In genomic region chr10:76547352-76547972, GRCh38 we compare ENCODE assay signal across 8 cellular contexts.
A peak's percentile ranks its signal among the peaks of the same experiment; 100 is the strongest.
DNase-seq lines count a peak whose midpoint lies in the region; ATAC-seq and TF ChIP-seq lines count a peak whose summit lies in the region.

No MANE protein-coding gene starts in this region.

- POLR2A ChIA-PET in activated B cell treated with CpG ODN at 0.5 μM for 24 hours (lab: Charles Lee) = no interaction called here

- intact Hi-C loops in natural killer cell (cut with micrococcal nuclease) (no loop called here), activated B cell treated with CpG ODN at 0.5 μM for 24 hours (cut with micrococcal nuclease) (loop anchor here (2.0 to 5.0 kb wide), 2 partner anchors 439 to 1145 kb away; partner anchors contain the start of gene ZNF503), lower leg skin (cut with DNase I; ENCODE audit: low total_unique reads) (no loop called here)

- H3K27me3 Mint-ChIP-seq in natural killer cell (ENCODE audit: low read depth in 2 of 2) = no peaks in the 10 kb centered on the region
- peaks cover 0 to 8% of the 10 kb centered on the region in 2 donors for H3K27me3 Mint-ChIP-seq in natural killer cell treated with Interleukin-12 subunit alpha and Interleukin-12 subunit beta and Interleukin-15 and Interleukin-18, amount 100 ng/mL, for 72 hours
- no peaks in the 10 kb centered on the region for H3K27me3 Mint-ChIP-seq in activated B cell treated with CpG ODN at 0.5 μM for 24 hours
- H3K27me3 Mint-ChIP-seq in effector memory CD8-positive, alpha-beta T cell = no peaks in the 10 kb centered on the region

- no peak overlapping the region for H3K4me3 Mint-ChIP-seq in natural killer cell
- H3K4me3 Mint-ChIP-seq in natural killer cell treated with Interleukin-12 subunit alpha and Interleukin-12 subunit beta and Interleukin-15 and Interleukin-18, amount 100 ng/mL, for 72 hours = no peak overlapping the region
- H3K4me3 Mint-ChIP-seq in activated B cell treated with CpG ODN at 0.5 μM for 24 hours = no peak overlapping the region
- H3K4me3 Mint-ChIP-seq in effector memory CD8-positive, alpha-beta T cell = no peak overlapping the region

- H3K4me3 ChIP-seq in lower leg skin (ENCODE audit: low read depth, poor library complexity, severe bottlenecking) = no peak overlapping the region

- no peaks in the 10 kb centered on the region for H3K36me3 Mint-ChIP-seq in natural killer cell
- H3K36me3 Mint-ChIP-seq in natural killer cell treated with Interleukin-12 subunit alpha and Interleukin-12 subunit beta and Interleukin-15 and Interleukin-18, amount 100 ng/mL, for 72 hours = no peaks in the 10 kb centered on the region
- H3K36me3 Mint-ChIP-seq in activated B cell treated with CpG ODN at 0.5 μM for 24 hours (ENCODE audit: low read depth) = no peaks in the 10 kb centered on the region
- H3K36me3 Mint-ChIP-seq in effector memory CD8-positive, alpha-beta T cell (ENCODE audit: insufficient read depth) = no peaks in the 10 kb centered on the region

- peak; percentile 19 for DNase-seq in natural killer cell
- no peak for DNase-seq in natural killer cell treated with Interleukin-12 subunit alpha and Interleukin-12 subunit beta and Interleukin-15 and Interleukin-18, amount 100 ng/mL, for 72 hours (ENCODE audit: low spot score)
- peak; percentile 78 for DNase-seq in NCI-H2171 treated with DMSO at 0.1 percent for 48 hours (lab: John Stamatoyannopoulos, UW)
- DNase-seq in activated B cell treated with CpG ODN at 0.5 μM for 24 hours = no peak
- peak in 2 of 3 experiments; percentile 6 for DNase-seq in effector memory CD8-positive, alpha-beta T cell
- peak; percentile 85 to 93 for DNase-seq in lower leg skin (ENCODE audit: low spot score in 2 of 2)
- DNase-seq in stimulated activated CD8-positive, alpha-beta memory T cell treated with anti-CD3 and anti-CD28 coated beads, Interleukin-7, amount 100 ng/mL, for 24 hours (ENCODE audit: low read depth) = peak; percentile 4

- 29 to 36% methylated on average over 11 of the region's 11 CpGs for WGBS in lower leg skin, 2 donors

- H3K9me3 Mint-ChIP-seq in natural killer cell = no peaks in the 10 kb centered on the region
- H3K9me3 Mint-ChIP-seq in natural killer cell treated with Interleukin-12 subunit alpha and Interleukin-12 subunit beta and Interleukin-15 and Interleukin-18, amount 100 ng/mL, for 72 hours = no peaks in the 10 kb centered on the region
- H3K9me3 Mint-ChIP-seq in activated B cell treated with CpG ODN at 0.5 μM for 24 hours = no peaks in the 10 kb centered on the region
- peaks cover 0 to 9% of the 10 kb centered on the region in 2 donors for H3K9me3 Mint-ChIP-seq in effector memory CD8-positive, alpha-beta T cell

- H3K4me1 Mint-ChIP-seq in natural killer cell (peaks cover 5 to 7% of the 10 kb centered on the region in 2 donors), activated B cell treated with CpG ODN at 0.5 μM for 24 hours (no peaks in the 10 kb centered on the region)
- peaks cover 0 to 4% of the 10 kb centered on the region in 2 donors for H3K4me1 Mint-ChIP-seq in natural killer cell treated with Interleukin-12 subunit alpha and Interleukin-12 subunit beta and Interleukin-15 and Interleukin-18, amount 100 ng/mL, for 72 hours (ENCODE audit: low read depth in 2 of 2)
- no peaks in the 10 kb centered on the region for H3K4me1 Mint-ChIP-seq in effector memory CD8-positive, alpha-beta T cell (ENCODE audit: low read depth in 2 of 2)

- TF ChIP-seq POLR2A in lower leg skin (IDR thresholded peaks at IDR 0.05) = no peak

- H3K27ac Mint-ChIP-seq in natural killer cell = no peak overlapping the region
- H3K27ac Mint-ChIP-seq in natural killer cell treated with Interleukin-12 subunit alpha and Interleukin-12 subunit beta and Interleukin-15 and Interleukin-18, amount 100 ng/mL, for 72 hours = no peak overlapping the region
- H3K27ac Mint-ChIP-seq in activated B cell treated with CpG ODN at 0.5 μM for 24 hours = no peak overlapping the region
- no peak overlapping the region for H3K27ac Mint-ChIP-seq in effector memory CD8-positive, alpha-beta T cell

- TF ChIP-seq CTCF in natural killer cell (IDR thresholded peaks at IDR 0.05) = peak; percentile 71
- peak; percentile 15 for TF ChIP-seq CTCF in activated B cell treated with CpG ODN at 0.5 μM for 24 hours (IDR thresholded peaks at IDR 0.05)
- TF ChIP-seq CTCF in lower leg skin (IDR thresholded peaks at IDR 0.05) = peak in 1 of 3 donors; percentile 58

- CTCF ChIA-PET in activated B cell treated with CpG ODN at 0.5 μM for 24 hours (lab: Charles Lee) = interaction anchor here (0.8 to 1.5 kb wide), 2 partner anchors 18 to 356 kb away, joined by 3 to 5 read pairs; no protein-coding TSS in a partner anchor

- peak in 1 of 3 donors; percentile 48 for ATAC-seq in natural killer cell
- ATAC-seq in natural killer cell treated with Interleukin-12 subunit alpha and Interleukin-12 subunit beta and Interleukin-15 and Interleukin-18, amount 100 ng/mL, for 72 hours = no peak
- ATAC-seq in HG03139 (IDR thresholded peaks at IDR 0.05; ENCODE audit: unreplicated experiment) = peak; percentile 67
- no peak for ATAC-seq in activated B cell treated with CpG ODN at 0.5 μM for 24 hours (ENCODE audit: low read depth)
- no peak for ATAC-seq in effector memory CD8-positive, alpha-beta T cell (replicated peaks)

Comparison
In these comparisons a context has a peak if more than half of its experiments do, and no peak if none do; other contexts are left out.
1. DNase-seq: peak in natural killer cell (single experiment), NCI-H2171 treated with DMSO at 0.1 percent for 48 hours (single experiment), effector memory CD8-positive, alpha-beta T cell (2 of 3), lower leg skin (2 of 2) and stimulated activated CD8-positive, alpha-beta memory T cell treated with anti-CD3 and anti-CD28 coated beads, Interleukin-7, amount 100 ng/mL, for 24 hours (single experiment); none in natural killer cell treated with Interleukin-12 subunit alpha and Interleukin-12 subunit beta and Interleukin-15 and Interleukin-18, amount 100 ng/mL, for 72 hours (single experiment) and activated B cell treated with CpG ODN at 0.5 μM for 24 hours (single experiment).